Comparison of ENCODE assay signal across 18 cellular contexts in the genomic region with DNA sequence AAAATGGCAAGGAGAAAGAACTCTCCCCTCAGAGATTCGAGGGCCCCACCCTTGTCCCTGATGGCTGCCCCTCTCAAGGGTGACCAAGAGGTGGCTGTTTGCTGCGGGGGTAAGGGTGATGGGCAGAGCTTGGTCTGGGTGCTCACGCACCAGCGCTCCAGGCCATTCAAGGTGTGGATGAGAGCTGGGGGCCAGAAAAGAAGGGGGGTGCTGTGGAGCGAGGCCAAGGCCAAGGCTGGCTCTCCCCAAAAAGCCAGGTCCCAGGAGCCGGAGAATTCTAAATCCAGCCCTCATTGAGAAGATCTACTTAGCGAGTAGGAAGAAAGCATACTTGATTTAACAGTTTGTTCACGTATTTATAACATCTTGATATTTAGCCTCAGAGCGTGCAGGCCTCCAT. TPM values are rescaled to one million over a fixed set of nuclear protein-coding genes. Genes with fewer than 3 reads are reported as not detected.
A peak's percentile ranks its signal among the peaks of the same experiment; 100 is the strongest.
DNase-seq lines count a peak whose midpoint lies in the region; ATAC-seq and TF ChIP-seq lines count a peak whose summit lies in the region.
"Had no signal": no experiment of that assay in that cellular context is flagged by ENCODE, and none has a peak within 500 bp of the region (broad histone marks: within the 10 kb centered on the region; RNA-seq: fewer than 3 reads in every experiment).

No MANE protein-coding gene starts in this region.

- H3K4me3 ChIP-seq in GM23248 (no peak overlapping the region), fibroblast of lung (replicated peaks in 1 of 4; ENCODE audit: control extremely low read depth in 1 of 4, insufficient read depth in 1 of 4, low read depth in 3 of 4, low read length in 4 of 4) (no peak overlapping the region), trophoblast cell (ENCODE audit: low read depth, low read length) (no peak overlapping the region)
- H3K4me3 ChIP-seq: A549, PC-9 had no signal

- H3K79me1 ChIP-seq in trophoblast cell (ENCODE audit: low read length), result peaks cover 24% of the 10 kb centered on the region

- H3K4ac ChIP-seq in trophoblast cell (ENCODE audit: low read depth, low read length), result no peak overlapping the region

- CTCF ChIA-PET in RWPE1 (lab: Yijun Ruan, JAX), result no interaction called here

- no peaks in the 10 kb centered on the region for H3K9me3 ChIP-seq in GM23248 (ENCODE audit: low read depth)
- no peaks in the 10 kb centered on the region for H3K9me3 ChIP-seq in fibroblast of lung (ENCODE audit: control insufficient read depth, insufficient read depth, low read depth, low read length)
- peaks cover 4% of the 10 kb centered on the region for H3K9me3 ChIP-seq in trophoblast cell (ENCODE audit: insufficient read depth, low read depth, low read length)
- H3K9me3 ChIP-seq: A549, SK-N-SH had no signal

- peak overlapping the region; percentile 31 for H2BK120ac ChIP-seq in trophoblast cell (ENCODE audit: insufficient read depth, low read length, poor library complexity)

- H3K18ac ChIP-seq in trophoblast cell (ENCODE audit: low read length), result no peak overlapping the region

- POLR2A ChIA-PET in RWPE1 (lab: Yijun Ruan, JAX; ENCODE audit: low non-redundant PET), result interaction anchor here (0.5 kb wide), 1 partner anchor 28 kb away, joined by 3 read pairs; no protein-coding TSS in a partner anchor

- H3K27ac ChIP-seq in GM23248, result no peak overlapping the region
- peak overlapping the region; percentile 41 for H3K27ac ChIP-seq in RWPE1
- H3K27ac ChIP-seq in fibroblast of lung (ENCODE audit: insufficient read depth, low read length), result no peak overlapping the region
- H3K27ac ChIP-seq in trophoblast cell (ENCODE audit: low read depth, low read length), result no peak overlapping the region
- H3K27ac ChIP-seq: PC-9 had no signal

- H2AK5ac ChIP-seq in trophoblast cell (ENCODE audit: low read length), result no peak overlapping the region

- H3K4me2 ChIP-seq in GM23248 (ENCODE audit: unreplicated experiment) (no peak overlapping the region), fibroblast of lung (ENCODE audit: extremely low read depth, insufficient read depth, low read length) (no peak overlapping the region), trophoblast cell (ENCODE audit: low read length) (no peak overlapping the region)
- H3K4me2 ChIP-seq: A549, PC-9, SK-N-SH had no signal

- H2BK5ac ChIP-seq in trophoblast cell (ENCODE audit: low read depth, low read length, poor library complexity), result no peak overlapping the region

- peak overlapping the region; percentile 33 for H4K8ac ChIP-seq in trophoblast cell (ENCODE audit: low read depth, low read length)

- no peak overlapping the region for H3K23ac ChIP-seq in trophoblast cell (ENCODE audit: low read length)

- TF ChIP-seq CTCF in RWPE1 (conservative IDR thresholded peaks at IDR 0.05; ENCODE audit: low read depth) (no peak), fibroblast of lung (conservative IDR thresholded peaks at IDR 0.05 in 1 of 2, IDR thresholded peaks at IDR 0.05 in 1 of 2; ENCODE audit: low read depth in 1 of 2, low read length in 2 of 2) (no peak)

- in situ Hi-C loops in GM23248 (cut with MboI), result no loop called here

- DNase-seq in GM23248 (no peak), RWPE1 (ENCODE audit: low spot score) (no peak), fibroblast of lung (ENCODE audit: low read depth in 2 of 2) (no peak), trophoblast cell (no peak), NCI-H510A treated with DMSO at 0.1 percent for 48 hours (lab: John Stamatoyannopoulos, UW) (no peak), NOMO-1 treated with dmso at 0.1 percent for 144 hours (lab: John Stamatoyannopoulos, UW; ENCODE audit: unreplicated experiment) (no peak)
- no peak for DNase-seq in stimulated activated CD4-positive, alpha-beta T cell treated with anti-CD3 and anti-CD28 coated beads, Interleukin-2, amount 100 ng/mL, for 24 hours
- DNase-seq: C1 segment of cervical spinal cord, COR-L47, Kasumi-1, NCI-H2029, NCI-H446 treated with DMSO at 0.1 percent for 48 hours, NCI-H774, PC-9, SHP77, SK-N-SH had no signal

- H3K79me2 ChIP-seq in GM23248 (ENCODE audit: insufficient read depth), result no peaks in the 10 kb centered on the region
- no peaks in the 10 kb centered on the region for H3K79me2 ChIP-seq in fibroblast of lung (ENCODE audit: control insufficient read depth, insufficient read depth, low read length)
- H3K79me2 ChIP-seq in trophoblast cell (ENCODE audit: control insufficient read depth, insufficient read depth, low read length, poor library complexity), result peaks cover 13% of the 10 kb centered on the region

- H3K14ac ChIP-seq in trophoblast cell (ENCODE audit: low read length), result no peak overlapping the region

- peaks cover 27% of the 10 kb centered on the region for H3F3A ChIP-seq in GM23248 (ENCODE audit: insufficient read depth)

- H3K4me1 ChIP-seq in GM23248 (ENCODE audit: insufficient read depth), result peaks cover 49% of the 10 kb centered on the region
- H3K4me1 ChIP-seq in fibroblast of lung (ENCODE audit: control insufficient read depth, extremely low read depth, insufficient read depth, low read length), result peaks cover 30% of the 10 kb centered on the region
- H3K4me1 ChIP-seq in trophoblast cell (ENCODE audit: control insufficient read depth in 1 of 2, insufficient read depth in 2 of 2, low read length in 2 of 2), result peaks cover 20 to 23% of the 10 kb centered on the region in 2 experiments

- ATAC-seq in HG03097 (IDR thresholded peaks at IDR 0.05; ENCODE audit: low FRiP score, unreplicated experiment), result no peak
- ATAC-seq: A549 had no signal

- H3K9ac ChIP-seq in GM23248 (no peak overlapping the region), fibroblast of lung (ENCODE audit: insufficient read depth, low read length) (no peak overlapping the region), trophoblast cell (ENCODE audit: low read length) (no peak overlapping the region)
- H3K9ac ChIP-seq: SK-N-SH had no signal

- peak overlapping the region; percentile 14; the same call in 1 of the 2 replicates for H2AFZ ChIP-seq in GM23248
- H2AFZ ChIP-seq in fibroblast of lung (ENCODE audit: low read length), result peak overlapping the region; percentile 19
- H2AFZ ChIP-seq in trophoblast cell (ENCODE audit: insufficient read depth, low read length, poor library complexity), result no peak overlapping the region
- H2AFZ ChIP-seq: PC-9 had no signal

- H3K27me3 ChIP-seq in GM23248 (replicated peaks; ENCODE audit: insufficient read depth) (no peaks in the 10 kb centered on the region), fibroblast of lung (ENCODE audit: control insufficient read depth, insufficient read depth, low read length) (no peaks in the 10 kb centered on the region), trophoblast cell (ENCODE audit: insufficient read depth, low read length) (no peaks in the 10 kb centered on the region)

- H4K91ac ChIP-seq in trophoblast cell (ENCODE audit: low read depth, low read length), result no peak overlapping the region

- no peaks in the 10 kb centered on the region for H3K9me2 ChIP-seq in GM23248 (ENCODE audit: insufficient read depth)
- H3K9me2 ChIP-seq: SK-N-SH had no signal

- no peak overlapping the region for H4K12ac ChIP-seq in trophoblast cell (ENCODE audit: low read depth, low read length)

- no peaks in the 10 kb centered on the region for H3K36me3 ChIP-seq in GM23248 (ENCODE audit: low read depth)
- no peaks in the 10 kb centered on the region for H3K36me3 ChIP-seq in fibroblast of lung (ENCODE audit: control insufficient read depth, insufficient read depth, low read length)
- no peaks in the 10 kb centered on the region for H3K36me3 ChIP-seq in trophoblast cell (ENCODE audit: control insufficient read depth in 1 of 2, insufficient read depth in 2 of 2, low read length in 2 of 2)

- H4K20me1 ChIP-seq in GM23248 (ENCODE audit: insufficient read depth) (no peaks in the 10 kb centered on the region), fibroblast of lung (ENCODE audit: control insufficient read depth, extremely low read depth, insufficient read depth, low read length) (no peaks in the 10 kb centered on the region)

- WGBS in GM23248 (ENCODE audit: low coverage in 1 of 2, low lambda C conversion rate in 2 of 2, missing lambda C conversion rate in 2 of 2), 2 experiments, result 77% methylated on average over 9 of the region's 9 CpGs
- WGBS in trophoblast cell (ENCODE audit: extremely low coverage, insufficient coverage, insufficient read length), result no CpG with 5 or more reads among the region's 9 CpGs

- peak overlapping the region; percentile 42 for H2BK12ac ChIP-seq in trophoblast cell (ENCODE audit: low read length)

RNA-seq across cellular contexts. Expression of a gene that starts 28.1 kb away (rescaled TPM):
- total RNA-seq in GM23248 (2014; rRNA removed; shearing (Covaris generic)), result 3.8 and 10.4 TPM in 2 replicates
- polyA plus RNA-seq in GM23248 (2016; fragmentation: Nextera tagmentation; extraction: Ambion mirVana) (2.5 and 2.9 TPM in 2 replicates), fibroblast of lung (2.8 TPM in 2 replicates)
- total RNA-seq in fibroblast of lung, result 8.7 and 14.7 TPM in 2 replicates
- polyA plus RNA-seq in fibroblast of lung (2012), result 4.1 TPM in 2 replicates
- polyA minus RNA-seq in fibroblast of lung (ENCODE audit: low replicate concordance), result 5.1 and 7.6 TPM in 2 replicates
- 1.8 TPM in 2 replicates for polyA plus RNA-seq in trophoblast cell (2013)
